ENCODE assay signal across 20 cellular contexts in the genomic region with DNA sequence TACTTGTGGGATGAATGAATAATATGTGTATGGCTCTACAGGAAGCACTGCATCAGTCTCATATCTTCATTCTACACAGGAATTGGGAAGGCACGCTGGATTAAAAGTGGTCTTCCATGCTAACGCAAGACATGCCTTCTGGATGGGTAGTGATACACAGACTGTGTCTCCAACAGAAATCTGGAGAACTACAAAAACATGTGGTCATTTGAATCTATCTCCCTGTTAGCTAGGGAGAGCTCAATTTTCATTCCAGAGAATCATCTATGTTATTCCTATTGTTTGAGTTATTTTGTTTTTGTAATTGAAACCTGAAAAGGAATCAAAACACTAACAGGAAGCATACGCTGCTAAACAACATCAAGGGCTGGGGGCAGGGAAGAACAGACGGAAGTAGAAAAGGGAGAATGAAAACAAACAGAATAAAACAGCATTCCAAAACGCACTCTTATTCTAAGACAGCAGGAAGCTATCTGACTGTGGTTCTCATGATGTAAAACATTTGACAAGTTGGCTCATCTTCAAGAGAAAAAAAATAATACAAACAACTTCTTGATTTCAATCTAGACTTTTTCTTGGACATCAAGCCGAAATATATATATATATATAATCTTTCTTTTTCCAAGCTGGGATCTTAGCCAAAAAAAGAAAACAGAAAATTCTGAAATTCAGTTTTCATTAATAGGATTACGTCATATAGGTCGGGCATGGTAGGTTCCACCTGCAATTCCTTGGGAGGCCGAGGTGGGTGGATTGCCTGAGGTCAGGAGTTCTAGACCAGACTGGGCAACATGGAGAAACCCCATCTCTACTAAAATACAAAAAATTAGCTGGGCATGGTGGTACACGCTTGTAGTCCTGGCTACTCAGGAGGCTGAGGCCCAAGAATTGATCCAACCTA. TPM values are rescaled to one million over a fixed set of nuclear protein-coding genes. Genes with fewer than 3 reads are reported as not detected.
DNase-seq lines count a peak whose midpoint lies in the region; TF ChIP-seq lines count a peak whose summit lies in the region.
"Had no signal": no experiment of that assay in that cellular context is flagged by ENCODE, and none has a peak within 500 bp of the region (broad histone marks: within the 10 kb centered on the region; RNA-seq: fewer than 3 reads in every experiment).

No MANE protein-coding gene starts in this region.

- H3K9me3 ChIP-seq in neural progenitor cell (ENCODE audit: low read depth), result no peaks in the 10 kb centered on the region
- H3K9me3 ChIP-seq in MG63, result no peaks in the 10 kb centered on the region
- H3K9me3 ChIP-seq: esophagus squamous epithelium, mucosa of descending colon, ovary, vagina had no signal

- H3K27ac ChIP-seq in VCaP (peak overlapping the region; percentile 32; the same call in 1 of the 2 replicates), neural progenitor cell (no peak overlapping the region)
- H3K27ac ChIP-seq: esophagus squamous epithelium, HL-60, ovary, RWPE1, vagina had no signal

- no peaks in the 10 kb centered on the region for H3K79me2 ChIP-seq in neural progenitor cell (ENCODE audit: low read depth)

- no peak overlapping the region for H3K4me2 ChIP-seq in neural progenitor cell

- H3K36me3 Mint-ChIP-seq in neural progenitor cell, result no peaks in the 10 kb centered on the region

- H3K4me3 ChIP-seq in AG10803 (ENCODE audit: low read length) (no peak overlapping the region), neural progenitor cell (no peak overlapping the region), MG63 (no peak overlapping the region)
- H3K4me3 ChIP-seq: esophagus squamous epithelium, mucosa of descending colon, ovary, vagina had no signal

- peak; percentile 37 for DNase-seq in AG10803 (ENCODE audit: low read depth)
- DNase-seq in fibroblast of peridontal ligament (ENCODE audit: extremely low read depth), result peak; percentile 57
- no peak for DNase-seq in neural progenitor cell (ENCODE audit: low spot score)
- no peak for DNase-seq in activated CD4-positive, CD25-positive, alpha-beta regulatory T cell (lab: John Stamatoyannopoulos, UW)
- DNase-seq in RPMI8226, result no peak
- DNase-seq in SIG-M5 treated with dmso at 0.1 percent for 504 hours (lab: John Stamatoyannopoulos, UW; ENCODE audit: unreplicated experiment), result no peak
- no peak for DNase-seq in MG63
- DNase-seq: activated gamma-delta T cell; EL; esophagus squamous epithelium; hippocampal formation; mucosa of descending colon; NCI-H1436 treated with DMSO at 0.1 percent for 48 hours; NCI-H226; ovary; stimulated activated naive CD8-positive, alpha-beta T cell treated with anti-CD3 and anti-CD28 coated beads, Interleukin-15, Interleukin-2, amounts not matched to agents 100 U/mL and 50 U/mL, for 24 hours had no signal

- H2AFZ ChIP-seq in neural progenitor cell (replicated peaks), result peak overlapping the region; percentile 11

- no peaks in the 10 kb centered on the region for H3K27me3 ChIP-seq in neural progenitor cell
- H3K27me3 ChIP-seq in MG63, result no peaks in the 10 kb centered on the region
- H3K27me3 ChIP-seq: esophagus squamous epithelium, ovary, vagina had no signal

- H3F3A ChIP-seq in neural progenitor cell (ENCODE audit: low read depth), result no peaks in the 10 kb centered on the region

- no peaks in the 10 kb centered on the region for H3K27me3 Mint-ChIP-seq in neural progenitor cell (ENCODE audit: insufficient read depth, low read depth)

- TF ChIP-seq CTCF in AG10803 (conservative IDR thresholded peaks at IDR 0.05; ENCODE audit: low read length) (no peak), VCaP (conservative IDR thresholded peaks at IDR 0.05) (no peak), neural progenitor cell (IDR thresholded peaks at IDR 0.05) (no peak)

- H3K4me1 Mint-ChIP-seq in neural progenitor cell, result no peaks in the 10 kb centered on the region

- H4K20me1 ChIP-seq in neural progenitor cell (ENCODE audit: low read depth), result no peaks in the 10 kb centered on the region

- H3K4me3 Mint-ChIP-seq in neural progenitor cell, result no peak overlapping the region

- no peaks in the 10 kb centered on the region for H3K9me3 Mint-ChIP-seq in neural progenitor cell

- H3K36me3 ChIP-seq in neural progenitor cell, result no peaks in the 10 kb centered on the region
- no peaks in the 10 kb centered on the region for H3K36me3 ChIP-seq in MG63
- H3K36me3 ChIP-seq: esophagus squamous epithelium, ovary, vagina had no signal

- no peak overlapping the region for H3K9ac ChIP-seq in neural progenitor cell

- H3K27ac Mint-ChIP-seq in neural progenitor cell, result no peak overlapping the region

- H3K4me1 ChIP-seq in neural progenitor cell, result no peaks in the 10 kb centered on the region
- H3K4me1 ChIP-seq: vagina had no signal

RNA-seq across cellular contexts. Expression of gene ASNSD1, which starts 31.5 kb away (rescaled TPM):
- total RNA-seq in neural progenitor cell (ENCODE audit: low replicate concordance), result 61.3 and 100 TPM in 2 replicates
- 49.5 and 151 TPM in 2 replicates for total RNA-seq in MG63 (2014; rRNA removed; shearing (Covaris generic); ENCODE audit: low replicate concordance)

RNA-seq across cellular contexts. Expression of gene ANKAR, which starts 44.7 kb away (rescaled TPM):
- total RNA-seq in neural progenitor cell (ENCODE audit: low replicate concordance), result 5.0 and 12.0 TPM in 2 replicates
- 0.17 and 3.9 TPM in 2 replicates for total RNA-seq in MG63 (2014; rRNA removed; shearing (Covaris generic); ENCODE audit: low replicate concordance)

RNA-seq across cellular contexts. Expression of gene SLC40A1, which starts 49.2 kb away (rescaled TPM):
- 0.03 TPM in 1 of 2 replicates, not detected in the other for total RNA-seq in neural progenitor cell (ENCODE audit: low replicate concordance)
- total RNA-seq in MG63 (2014; rRNA removed; shearing (Covaris generic); ENCODE audit: low replicate concordance), result 0.13 TPM in 1 of 2 replicates, not detected in the other

Comparison
In these comparisons a context has a peak if more than half of its experiments do, and no peak if none do; other contexts are left out.
1. DNase-seq: peak in AG10803 (single experiment) and fibroblast of peridontal ligament (single experiment); none in neural progenitor cell (single experiment), activated CD4-positive, CD25-positive, alpha-beta regulatory T cell (0 of 4), RPMI8226 (single experiment), SIG-M5 treated with dmso at 0.1 percent for 504 hours (single experiment) and MG63 (single experiment).